Comparison of ENCODE assay signal across 2 cellular contexts in genomic region chr2:120939595-120940318, GRCh38.
TF ChIP-seq lines count a peak whose summit lies in the region.

No MANE protein-coding gene starts in this region.

TF ChIP-seq in GM23338, 12 proteins besides CTCF, POLR2A, EP300 and RAD21 (continued from another document):
- TF ChIP-seq, protein P1, sequence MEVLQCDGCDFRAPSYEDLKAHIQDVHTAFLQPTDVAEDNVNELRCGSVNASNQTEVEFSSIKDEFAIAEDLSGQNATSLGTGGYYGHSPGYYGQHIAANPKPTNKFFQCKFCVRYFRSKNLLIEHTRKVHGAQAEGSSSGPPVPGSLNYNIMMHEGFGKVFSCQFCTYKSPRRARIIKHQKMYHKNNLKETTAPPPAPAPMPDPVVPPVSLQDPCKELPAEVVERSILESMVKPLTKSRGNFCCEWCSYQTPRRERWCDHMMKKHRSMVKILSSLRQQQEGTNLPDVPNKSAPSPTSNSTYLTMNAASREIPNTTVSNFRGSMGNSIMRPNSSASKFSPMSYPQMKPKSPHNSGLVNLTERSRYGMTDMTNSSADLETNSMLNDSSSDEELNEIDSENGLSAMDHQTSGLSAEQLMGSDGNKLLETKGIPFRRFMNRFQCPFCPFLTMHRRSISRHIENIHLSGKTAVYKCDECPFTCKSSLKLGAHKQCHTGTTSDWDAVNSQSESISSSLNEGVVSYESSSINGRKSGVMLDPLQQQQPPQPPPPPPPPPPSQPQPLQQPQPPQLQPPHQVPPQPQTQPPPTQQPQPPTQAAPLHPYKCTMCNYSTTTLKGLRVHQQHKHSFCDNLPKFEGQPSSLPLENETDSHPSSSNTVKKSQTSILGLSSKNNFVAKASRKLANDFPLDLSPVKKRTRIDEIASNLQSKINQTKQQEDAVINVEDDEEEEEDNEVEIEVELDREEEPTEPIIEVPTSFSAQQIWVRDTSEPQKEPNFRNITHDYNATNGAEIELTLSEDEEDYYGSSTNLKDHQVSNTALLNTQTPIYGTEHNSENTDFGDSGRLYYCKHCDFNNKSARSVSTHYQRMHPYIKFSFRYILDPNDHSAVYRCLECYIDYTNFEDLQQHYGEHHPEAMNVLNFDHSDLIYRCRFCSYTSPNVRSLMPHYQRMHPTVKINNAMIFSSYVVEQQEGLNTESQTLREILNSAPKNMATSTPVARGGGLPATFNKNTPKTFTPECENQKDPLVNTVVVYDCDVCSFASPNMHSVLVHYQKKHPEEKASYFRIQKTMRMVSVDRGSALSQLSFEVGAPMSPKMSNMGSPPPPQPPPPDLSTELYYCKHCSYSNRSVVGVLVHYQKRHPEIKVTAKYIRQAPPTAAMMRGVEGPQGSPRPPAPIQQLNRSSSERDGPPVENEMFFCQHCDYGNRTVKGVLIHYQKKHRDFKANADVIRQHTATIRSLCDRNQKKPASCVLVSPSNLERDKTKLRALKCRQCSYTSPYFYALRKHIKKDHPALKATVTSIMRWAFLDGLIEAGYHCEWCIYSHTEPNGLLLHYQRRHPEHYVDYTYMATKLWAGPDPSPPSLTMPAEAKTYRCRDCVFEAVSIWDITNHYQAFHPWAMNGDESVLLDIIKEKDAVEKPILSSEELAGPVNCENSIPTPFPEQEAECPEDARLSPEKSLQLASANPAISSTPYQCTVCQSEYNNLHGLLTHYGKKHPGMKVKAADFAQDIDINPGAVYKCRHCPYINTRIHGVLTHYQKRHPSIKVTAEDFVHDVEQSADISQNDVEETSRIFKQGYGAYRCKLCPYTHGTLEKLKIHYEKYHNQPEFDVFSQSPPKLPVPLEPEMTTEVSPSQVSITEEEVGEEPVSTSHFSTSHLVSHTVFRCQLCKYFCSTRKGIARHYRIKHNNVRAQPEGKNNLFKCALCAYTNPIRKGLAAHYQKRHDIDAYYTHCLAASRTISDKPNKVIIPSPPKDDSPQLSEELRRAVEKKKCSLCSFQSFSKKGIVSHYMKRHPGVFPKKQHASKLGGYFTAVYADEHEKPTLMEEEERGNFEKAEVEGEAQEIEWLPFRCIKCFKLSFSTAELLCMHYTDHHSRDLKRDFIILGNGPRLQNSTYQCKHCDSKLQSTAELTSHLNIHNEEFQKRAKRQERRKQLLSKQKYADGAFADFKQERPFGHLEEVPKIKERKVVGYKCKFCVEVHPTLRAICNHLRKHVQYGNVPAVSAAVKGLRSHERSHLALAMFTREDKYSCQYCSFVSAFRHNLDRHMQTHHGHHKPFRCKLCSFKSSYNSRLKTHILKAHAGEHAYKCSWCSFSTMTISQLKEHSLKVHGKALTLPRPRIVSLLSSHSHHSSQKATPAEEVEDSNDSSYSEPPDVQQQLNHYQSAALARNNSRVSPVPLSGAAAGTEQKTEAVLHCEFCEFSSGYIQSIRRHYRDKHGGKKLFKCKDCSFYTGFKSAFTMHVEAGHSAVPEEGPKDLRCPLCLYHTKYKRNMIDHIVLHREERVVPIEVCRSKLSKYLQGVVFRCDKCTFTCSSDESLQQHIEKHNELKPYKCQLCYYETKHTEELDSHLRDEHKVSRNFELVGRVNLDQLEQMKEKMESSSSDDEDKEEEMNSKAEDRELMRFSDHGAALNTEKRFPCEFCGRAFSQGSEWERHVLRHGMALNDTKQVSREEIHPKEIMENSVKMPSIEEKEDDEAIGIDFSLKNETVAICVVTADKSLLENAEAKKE (CRISPR knock-in tag; IDR thresholded peaks at IDR 0.05) = no peak
- TF ChIP-seq, protein P2, sequence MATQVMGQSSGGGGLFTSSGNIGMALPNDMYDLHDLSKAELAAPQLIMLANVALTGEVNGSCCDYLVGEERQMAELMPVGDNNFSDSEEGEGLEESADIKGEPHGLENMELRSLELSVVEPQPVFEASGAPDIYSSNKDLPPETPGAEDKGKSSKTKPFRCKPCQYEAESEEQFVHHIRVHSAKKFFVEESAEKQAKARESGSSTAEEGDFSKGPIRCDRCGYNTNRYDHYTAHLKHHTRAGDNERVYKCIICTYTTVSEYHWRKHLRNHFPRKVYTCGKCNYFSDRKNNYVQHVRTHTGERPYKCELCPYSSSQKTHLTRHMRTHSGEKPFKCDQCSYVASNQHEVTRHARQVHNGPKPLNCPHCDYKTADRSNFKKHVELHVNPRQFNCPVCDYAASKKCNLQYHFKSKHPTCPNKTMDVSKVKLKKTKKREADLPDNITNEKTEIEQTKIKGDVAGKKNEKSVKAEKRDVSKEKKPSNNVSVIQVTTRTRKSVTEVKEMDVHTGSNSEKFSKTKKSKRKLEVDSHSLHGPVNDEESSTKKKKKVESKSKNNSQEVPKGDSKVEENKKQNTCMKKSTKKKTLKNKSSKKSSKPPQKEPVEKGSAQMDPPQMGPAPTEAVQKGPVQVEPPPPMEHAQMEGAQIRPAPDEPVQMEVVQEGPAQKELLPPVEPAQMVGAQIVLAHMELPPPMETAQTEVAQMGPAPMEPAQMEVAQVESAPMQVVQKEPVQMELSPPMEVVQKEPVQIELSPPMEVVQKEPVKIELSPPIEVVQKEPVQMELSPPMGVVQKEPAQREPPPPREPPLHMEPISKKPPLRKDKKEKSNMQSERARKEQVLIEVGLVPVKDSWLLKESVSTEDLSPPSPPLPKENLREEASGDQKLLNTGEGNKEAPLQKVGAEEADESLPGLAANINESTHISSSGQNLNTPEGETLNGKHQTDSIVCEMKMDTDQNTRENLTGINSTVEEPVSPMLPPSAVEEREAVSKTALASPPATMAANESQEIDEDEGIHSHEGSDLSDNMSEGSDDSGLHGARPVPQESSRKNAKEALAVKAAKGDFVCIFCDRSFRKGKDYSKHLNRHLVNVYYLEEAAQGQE (IDR thresholded peaks at IDR 0.05; ENCODE audit: unreplicated experiment) = no peak

TF ChIP-seq in SK-N-SH, 30 proteins besides CTCF, POLR2A, EP300 and RAD21 (continued from another document):
- no peak for TF ChIP-seq SMC3 (IDR thresholded peaks at IDR 0.05; ENCODE audit: low read depth, low read length)
- peak; percentile 51; the same call in 1 of the 2 replicates for TF ChIP-seq FOSL2 (IDR thresholded peaks at IDR 0.05; ENCODE audit: borderline replicate concordance, low read depth)
- TF ChIP-seq, protein P3, sequence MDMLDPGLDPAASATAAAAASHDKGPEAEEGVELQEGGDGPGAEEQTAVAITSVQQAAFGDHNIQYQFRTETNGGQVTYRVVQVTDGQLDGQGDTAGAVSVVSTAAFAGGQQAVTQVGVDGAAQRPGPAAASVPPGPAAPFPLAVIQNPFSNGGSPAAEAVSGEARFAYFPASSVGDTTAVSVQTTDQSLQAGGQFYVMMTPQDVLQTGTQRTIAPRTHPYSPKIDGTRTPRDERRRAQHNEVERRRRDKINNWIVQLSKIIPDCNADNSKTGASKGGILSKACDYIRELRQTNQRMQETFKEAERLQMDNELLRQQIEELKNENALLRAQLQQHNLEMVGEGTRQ (IDR thresholded peaks at IDR 0.05; ENCODE audit: borderline replicate concordance, low read depth, low read length) = no peak
- no peak for TF ChIP-seq MXI1 (IDR thresholded peaks at IDR 0.05; ENCODE audit: low read depth, low read length)
- TF ChIP-seq TEAD4 (IDR thresholded peaks at IDR 0.05; ENCODE audit: borderline replicate concordance, insufficient read depth) = no peak
- peak; percentile 33 for TF ChIP-seq TCF12 (IDR thresholded peaks at IDR 0.05)
- TF ChIP-seq ELF1 (IDR thresholded peaks at IDR 0.05) = no peak
- no peak for TF ChIP-seq PBX3 (IDR thresholded peaks at IDR 0.05)
- TF ChIP-seq NRF1 (IDR thresholded peaks at IDR 0.05; ENCODE audit: low read depth, low read length) = no peak
- TF ChIP-seq POLR2AphosphoS5 (IDR thresholded peaks at IDR 0.05; ENCODE audit: low read depth, low read length) = peak; percentile 12; the same call in 1 of the 2 replicates
- no peak for TF ChIP-seq GATA2 (CRISPR knock-in tag; IDR thresholded peaks at IDR 0.05)
- TF ChIP-seq CHD2 (IDR thresholded peaks at IDR 0.05; ENCODE audit: low read length, partially characterized antibody) = no peak
- TF ChIP-seq FOXJ3 (CRISPR knock-in tag; IDR thresholded peaks at IDR 0.05) = no peak
- TF ChIP-seq JUND (IDR thresholded peaks at IDR 0.05) = no peak
- TF ChIP-seq USF1 (IDR thresholded peaks at IDR 0.05; ENCODE audit: borderline replicate concordance, low read depth) = no peak
- peak; percentile 28; the same call in 1 of the 2 replicates for TF ChIP-seq NFIC (IDR thresholded peaks at IDR 0.05; ENCODE audit: borderline replicate concordance)
